1 cellular context compared by ENCODE assay signal in genomic region chr5:119323630-119324000, GRCh38.
TF ChIP-seq lines count a peak whose summit lies in the region.

No MANE protein-coding gene starts in this region.

TF ChIP-seq in HEK293, 187 proteins besides CTCF, POLR2A, EP300 and RAD21 (continued from another document):
- TF ChIP-seq ZNF639 (tag by site-specific recombination; IDR thresholded peaks at IDR 0.05) (peak; percentile 70; the same call in 1 of the 2 replicates), ZNF23 (tag by site-specific recombination; IDR thresholded peaks at IDR 0.05; ENCODE audit: borderline replicate concordance) (no peak), ZNF791 (tag by site-specific recombination; IDR thresholded peaks at IDR 0.05) (no peak), ZBTB49 (tag by site-specific recombination; IDR thresholded peaks at IDR 0.05; ENCODE audit: low read depth) (no peak), ZBTB10 (tag by site-specific recombination; IDR thresholded peaks at IDR 0.05) (no peak), FEZF1 (tag by site-specific recombination; IDR thresholded peaks at IDR 0.05) (peak; percentile 82), ZNF513 (tag by site-specific recombination; IDR thresholded peaks at IDR 0.05) (peak; percentile 31; the same call in 1 of the 2 replicates), PATZ1 (tag by site-specific recombination; IDR thresholded peaks at IDR 0.05) (peak; percentile 71), ZNF549 (tag by site-specific recombination; IDR thresholded peaks at IDR 0.05) (no peak), INSM2 (tag by site-specific recombination; IDR thresholded peaks at IDR 0.05) (peak; percentile 79), ZNF324 (tag by site-specific recombination; IDR thresholded peaks at IDR 0.05) (no peak), ZNF146 (tag by site-specific recombination; IDR thresholded peaks at IDR 0.05) (no peak; the same call in 1 of the 2 replicates), ZFP37 (tag by site-specific recombination; IDR thresholded peaks at IDR 0.05) (no peak), ZNF16 (tag by site-specific recombination; IDR thresholded peaks at IDR 0.05; ENCODE audit: low read depth) (no peak), ZNF423 (tag by site-specific recombination; IDR thresholded peaks at IDR 0.05) (no peak), ZNF530 (tag by site-specific recombination; IDR thresholded peaks at IDR 0.05; ENCODE audit: low read depth) (no peak), ZBTB26 (tag by site-specific recombination; optimal IDR thresholded peaks at IDR 0.05) (no peak)
